1 cellular context compared by ENCODE assay signal in genomic region chr14:61525293-61526011, GRCh38.
TF ChIP-seq lines count a peak whose summit lies in the region.

No MANE protein-coding gene starts in this region.

TF ChIP-seq in GM23338, 12 proteins besides CTCF, POLR2A, EP300 and RAD21 (continued from another document):
- TF ChIP-seq ZNF462 (CRISPR knock-in tag; IDR thresholded peaks at IDR 0.05) (no peak), EZH2phosphoT487 (IDR thresholded peaks at IDR 0.05; ENCODE audit: unreplicated experiment) (no peak)
